ENCODE assay signal across 8 cellular contexts in the genomic region with DNA sequence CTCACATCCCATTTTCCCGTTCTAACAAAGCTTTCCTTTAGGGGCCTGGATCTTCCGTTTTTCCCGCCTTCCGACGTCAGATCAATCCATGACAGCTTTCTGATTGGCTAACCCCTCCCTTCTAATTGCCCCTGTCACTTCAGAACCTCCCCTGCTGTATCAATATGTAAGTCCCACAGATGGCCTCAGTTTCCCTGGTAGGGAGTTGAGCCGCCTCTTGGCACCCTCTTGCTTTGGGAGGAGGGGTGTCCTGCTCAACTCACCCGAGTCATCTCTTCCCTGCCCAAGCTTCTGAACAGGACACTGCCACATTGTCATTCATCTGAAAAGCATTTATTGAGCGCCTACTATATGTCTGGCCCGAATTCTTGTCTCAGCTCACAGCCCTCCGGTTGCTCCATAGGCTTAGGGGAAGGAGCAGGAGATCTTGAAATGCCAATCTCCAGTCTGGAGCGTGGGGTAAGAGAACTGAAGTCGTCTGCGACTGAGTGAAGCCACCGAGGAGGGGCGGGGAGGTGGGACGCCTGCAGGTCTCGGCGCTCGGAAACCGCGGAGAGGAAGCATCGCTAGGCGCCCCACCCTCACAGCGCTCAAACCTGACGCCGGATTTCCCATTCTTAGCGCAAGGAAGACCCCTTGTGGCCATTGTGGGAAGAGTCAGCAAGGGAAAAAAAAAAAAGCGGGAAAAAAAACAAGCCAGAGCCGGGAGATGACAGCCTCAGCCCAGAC. TPM values are rescaled to one million over a fixed set of nuclear protein-coding genes. Genes with fewer than 3 reads are reported as not detected.
DNase-seq lines count a peak whose midpoint lies in the region; ATAC-seq and TF ChIP-seq lines count a peak whose summit lies in the region.

No MANE protein-coding gene starts in this region.

- 7 to 9% methylated on average over 29 of the region's 29 CpGs for WGBS in lower leg skin, 2 donors

- H3K27ac Mint-ChIP-seq in activated CD4-positive, alpha-beta T cell treated with anti-CD3 and anti-CD28 coated beads, Interleukin-2, amount 10 ng/mL, durations not matched to agents 7 days and 5 days, result peak overlapping the region; percentile 91

- H3K4me3 ChIP-seq in lower leg skin (ENCODE audit: low read depth, poor library complexity, severe bottlenecking), result no peak overlapping the region

- no peaks in the 10 kb centered on the region for H3K36me3 Mint-ChIP-seq in activated CD4-positive, alpha-beta T cell treated with anti-CD3 and anti-CD28 coated beads, Interleukin-2, amount 10 ng/mL, durations not matched to agents 7 days and 5 days (ENCODE audit: low read depth)

- intact Hi-C loops in lower leg skin (cut with DNase I; ENCODE audit: low total_unique reads), result loop anchor here (5.0 kb wide), 1 partner anchor 146 kb away; a partner anchor contains a TSS

- CTCF ChIA-PET in activated CD4-positive, alpha-beta T cell treated with anti-CD3 and anti-CD28 coated beads, Interleukin-2, amount 10 ng/mL, durations not matched to agents 7 days and 5 days (lab: Charles Lee), result interaction anchor here (0.7 to 4.0 kb wide), 18 partner anchors 9 to 231 kb away, joined by 3 to 39 read pairs (median 5); a partner anchor contains a TSS

- no peaks in the 10 kb centered on the region for H3K9me3 Mint-ChIP-seq in activated CD4-positive, alpha-beta T cell treated with anti-CD3 and anti-CD28 coated beads, Interleukin-2, amount 10 ng/mL, durations not matched to agents 7 days and 5 days

- POLR2A ChIA-PET in activated CD4-positive, alpha-beta T cell treated with anti-CD3 and anti-CD28 coated beads, Interleukin-2, amount 10 ng/mL, durations not matched to agents 7 days and 5 days (lab: Charles Lee), result no interaction called here

- peaks cover 19% of the 10 kb centered on the region for H3K27me3 Mint-ChIP-seq in activated CD4-positive, alpha-beta T cell treated with anti-CD3 and anti-CD28 coated beads, Interleukin-2, amount 10 ng/mL, durations not matched to agents 7 days and 5 days

- peak overlapping the region; percentile 78 for H3K4me3 Mint-ChIP-seq in activated CD4-positive, alpha-beta T cell treated with anti-CD3 and anti-CD28 coated beads, Interleukin-2, amount 10 ng/mL, durations not matched to agents 7 days and 5 days

- peaks cover 49% of the 10 kb centered on the region for H3K4me1 Mint-ChIP-seq in activated CD4-positive, alpha-beta T cell treated with anti-CD3 and anti-CD28 coated beads, Interleukin-2, amount 10 ng/mL, durations not matched to agents 7 days and 5 days

- peak; percentile 71 for DNase-seq in DMS153 (lab: John Stamatoyannopoulos, UW)
- peak; percentile 83 for DNase-seq in HK-2 (ENCODE audit: unreplicated experiment)
- peak; percentile 98 for DNase-seq in NCI-H69 (lab: John Stamatoyannopoulos, UW)
- DNase-seq in activated CD4-positive, alpha-beta T cell treated with anti-CD3 and anti-CD28 coated beads, Interleukin-2, amount 10 ng/mL, durations not matched to agents 7 days and 5 days, result peak; percentile 87
- DNase-seq in dedifferentiated amniotic fluid mesenchymal stem cell (ENCODE audit: extremely low spot score), result peak; percentile 72
- peak; percentile 58 to 95 for DNase-seq in lower leg skin (ENCODE audit: low spot score in 2 of 2)
- peak; percentile 57 to 80 for DNase-seq in stimulated activated CD4-positive, alpha-beta T cell treated with anti-CD3 and anti-CD28 coated beads, Interleukin-4, amount 100 ng/mL, for 4 hours

- no peak for ATAC-seq in GM19397 (IDR thresholded peaks at IDR 0.05; ENCODE audit: unreplicated experiment)

- peak in 1 of 3 donors; percentile 63 for TF ChIP-seq CTCF in lower leg skin (IDR thresholded peaks at IDR 0.05)

- no peak for TF ChIP-seq POLR2A in lower leg skin (IDR thresholded peaks at IDR 0.05)

RNA-seq across cellular contexts. Expression of a gene that starts 28.0 kb away (rescaled TPM):
- total RNA-seq in activated CD4-positive, alpha-beta T cell treated with anti-CD3 and anti-CD28 coated beads, Interleukin-2, amount 10 ng/mL, durations not matched to agents 7 days and 5 days, result 10 to 100 TPM; 24.3 to 27.8 TPM
- total RNA-seq in lower leg skin, result 10 to 100 TPM; 50.6 to 73.0 (median 55.4) TPM
